ENCODE assay signal across 9 cellular contexts in the genomic region with DNA sequence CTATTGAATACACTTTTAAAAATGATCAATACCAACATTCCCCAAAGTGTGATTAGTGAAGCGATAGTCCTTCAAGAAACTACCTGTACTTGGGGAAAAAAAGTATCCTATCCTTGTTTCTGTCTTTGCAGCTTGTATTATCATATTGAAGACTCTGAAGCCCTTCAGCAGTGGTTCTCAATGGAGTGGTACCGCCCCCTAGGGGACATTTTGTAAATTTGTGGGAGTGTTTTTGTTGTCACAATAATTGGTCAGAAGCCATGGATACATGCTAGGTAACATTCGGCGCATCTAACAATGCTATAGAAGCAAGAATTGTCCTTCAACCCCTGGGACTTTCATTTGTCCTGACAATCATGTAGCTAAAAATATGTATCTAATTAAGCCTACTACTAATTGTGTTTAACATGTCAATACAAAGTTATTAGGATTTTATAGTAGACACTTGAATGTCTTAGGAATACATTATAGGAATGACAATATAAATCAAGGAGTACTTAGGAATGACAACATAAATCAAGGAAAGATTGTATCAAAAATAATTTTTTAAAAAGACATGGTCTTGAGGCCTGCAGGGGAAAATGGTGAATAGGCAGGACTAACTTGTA. TPM values are rescaled to one million over a fixed set of nuclear protein-coding genes. Genes with fewer than 3 reads are reported as not detected.
DNase-seq lines count a peak whose midpoint lies in the region; ATAC-seq and TF ChIP-seq lines count a peak whose summit lies in the region.
"Had no signal": no experiment of that assay in that cellular context is flagged by ENCODE, and none has a peak within 500 bp of the region (broad histone marks: within the 10 kb centered on the region; RNA-seq: fewer than 3 reads in every experiment).

No MANE protein-coding gene starts in this region.

- H3K27me3 ChIP-seq in SJSA1 (replicated peaks) = no peaks in the 10 kb centered on the region
- H3K27me3 ChIP-seq in colonic mucosa = no peaks in the 10 kb centered on the region
- H3K27me3 ChIP-seq: BLaER1 had no signal

- H3K27me3 Mint-ChIP-seq in mesothelial cell of epicardium (ENCODE audit: low read depth) = no peaks in the 10 kb centered on the region

- no peak overlapping the region for H3K27ac Mint-ChIP-seq in mesothelial cell of epicardium

- no peaks in the 10 kb centered on the region for H3K9me3 ChIP-seq in SJSA1 (replicated peaks)
- H3K9me3 ChIP-seq in colonic mucosa = no peaks in the 10 kb centered on the region

- peaks cover 10% of the 10 kb centered on the region for H3K4me1 Mint-ChIP-seq in mesothelial cell of epicardium

- peaks cover 27% of the 10 kb centered on the region for H3K9me3 Mint-ChIP-seq in mesothelial cell of epicardium

- no peak overlapping the region for H3K4me3 Mint-ChIP-seq in mesothelial cell of epicardium

- no peak overlapping the region for H3K9ac ChIP-seq in colonic mucosa (ENCODE audit: low read depth in 2 of 2, low read length in 2 of 2)
- H3K9ac ChIP-seq: BLaER1 had no signal

- no peak overlapping the region for H3K4me3 ChIP-seq in SJSA1
- no peak overlapping the region for H3K4me3 ChIP-seq in colonic mucosa
- H3K4me3 ChIP-seq: BLaER1 had no signal

- H3K4me1 ChIP-seq in SJSA1 (replicated peaks) (no peaks in the 10 kb centered on the region), colonic mucosa (no peaks in the 10 kb centered on the region)
- H3K4me1 ChIP-seq: BLaER1 had no signal

- TF ChIP-seq CTCF in colonic mucosa (IDR thresholded peaks at IDR 0.05) (peak; percentile 42), mesothelial cell of epicardium (IDR thresholded peaks at IDR 0.05; ENCODE audit: unreplicated experiment) (peak; percentile 70)

- intact Hi-C loops in colonic mucosa (cut with DNase I) = no loop called here
- intact Hi-C loops in sciatic nerve (cut with DNase I) = loop anchor here (10.0 kb wide), 1 partner anchor 140 kb away; no protein-coding TSS in a partner anchor

- H3K36me3 ChIP-seq in SJSA1 (no peaks in the 10 kb centered on the region), colonic mucosa (no peaks in the 10 kb centered on the region)

- ATAC-seq in GM19395 (IDR thresholded peaks at IDR 0.05; ENCODE audit: unreplicated experiment) (peak; percentile 86), sciatic nerve (no peak)

- peaks cover 25% of the 10 kb centered on the region for H3K36me3 Mint-ChIP-seq in mesothelial cell of epicardium

- peak; percentile 8 for DNase-seq in DMS79 treated with DMSO at 0.1 percent for 48 hours (lab: John Stamatoyannopoulos, UW)
- DNase-seq in DMS79 (lab: John Stamatoyannopoulos, UW) = no peak
- peak in 57 of 76 experiments; percentile 1 to 62 (median 31) for DNase-seq in HUDEP-2 (lab: John Stamatoyannopoulos, UW; ENCODE audit: unreplicated experiment in 76 of 76)
- peak; percentile 34 to 48 for DNase-seq in SJSA1 (ENCODE audit: low read depth in 1 of 2, low spot score in 2 of 2)
- DNase-seq in colonic mucosa = peak; percentile 34
- no peak for DNase-seq in mesothelial cell of epicardium (ENCODE audit: low spot score in 2 of 2, unreplicated experiment in 2 of 2)
- DNase-seq in sciatic nerve (ENCODE audit: low spot score) = no peak

- H3K27ac ChIP-seq in SJSA1 = no peak overlapping the region; the same call in 1 of the 2 replicates
- H3K27ac ChIP-seq in colonic mucosa = no peak overlapping the region
- H3K27ac ChIP-seq: BLaER1 had no signal

RNA-seq across cellular contexts. Expression of a gene that starts 53.7 kb away (rescaled TPM):
- total RNA-seq in SJSA1 (2014; rRNA removed; shearing (Covaris generic)) = 89.4 and 90.3 TPM in 2 replicates
- 10 to 100 TPM; 33.5 to 45.5 TPM for total RNA-seq in colonic mucosa
- total RNA-seq in mesothelial cell of epicardium = 51.1 to 54.2 TPM (median 53.9 TPM) in 3 replicates
- 56.8 TPM for total RNA-seq in sciatic nerve

Comparison
In these comparisons a context has a peak if more than half of its experiments do, and no peak if none do; other contexts are left out.
1. DNase-seq: peak in DMS79 treated with DMSO at 0.1 percent for 48 hours (single experiment), HUDEP-2 (57 of 76), SJSA1 (2 of 2) and colonic mucosa (single experiment); none in DMS79 (single experiment), mesothelial cell of epicardium (0 of 2) and sciatic nerve (single experiment).